ENCODE assay signal across 26 cellular contexts in genomic region chr3:73141531-73141930, GRCh38.
DNase-seq lines count a peak whose midpoint lies in the region; ATAC-seq, FAIRE-seq and TF ChIP-seq lines count a peak whose summit lies in the region.
"Had no signal": no experiment of that assay in that cellular context is flagged by ENCODE, and none has a peak within 500 bp of the region (broad histone marks: within the 10 kb centered on the region; RNA-seq: fewer than 3 reads in every experiment).

No MANE protein-coding gene starts in this region.

- no peak overlapping the region for H4K8ac ChIP-seq in mesenchymal stem cell (ENCODE audit: low read length)

- 0 out of 2 replicates have a peak, but pooled peaks cover 2% of the 10 kb centered on the region for H3K27me3 ChIP-seq in BJ (ENCODE audit: control insufficient read depth, insufficient read depth, low read length)
- no peaks in the 10 kb centered on the region for H3K27me3 ChIP-seq in left ventricle myocardium inferior (ENCODE audit: low read depth)
- no peaks in the 10 kb centered on the region for H3K27me3 ChIP-seq in thyroid gland
- H3K27me3 ChIP-seq in mesenchymal stem cell (ENCODE audit: control insufficient read depth in 1 of 2, insufficient read depth in 1 of 2, low read length in 2 of 2), result peaks cover 0 to 34% of the 10 kb centered on the region in 2 experiments

- no peak overlapping the region for H3K4me2 ChIP-seq in mesenchymal stem cell (ENCODE audit: low read length, poor library complexity, severe bottlenecking)
- H3K4me2 ChIP-seq: SK-N-SH had no signal

- no peak overlapping the region for H2AFZ ChIP-seq in mesenchymal stem cell (ENCODE audit: low read depth, low read length)

- H3K9me3 ChIP-seq in left ventricle myocardium inferior (replicated peaks) (no peaks in the 10 kb centered on the region), thyroid gland (no peaks in the 10 kb centered on the region), mesenchymal stem cell (ENCODE audit: control insufficient read depth, low read length) (no peaks in the 10 kb centered on the region)
- H3K9me3 ChIP-seq: SK-N-SH had no signal

- no peak for TF ChIP-seq CTCF in BJ (IDR thresholded peaks at IDR 0.05; ENCODE audit: insufficient read depth, low read depth, low read length)
- TF ChIP-seq CTCF in left ventricle myocardium inferior (IDR thresholded peaks at IDR 0.05; ENCODE audit: borderline replicate concordance), result no peak
- no peak for TF ChIP-seq CTCF in thyroid gland (IDR thresholded peaks at IDR 0.05)

- H3K23ac ChIP-seq in mesenchymal stem cell (ENCODE audit: low read length in 2 of 2), result no peak overlapping the region

- H3K79me1 ChIP-seq in mesenchymal stem cell (replicated peaks; ENCODE audit: low read length, poor library complexity, severe bottlenecking), result no peaks in the 10 kb centered on the region

- no peak overlapping the region for H2BK120ac ChIP-seq in mesenchymal stem cell (ENCODE audit: low read depth, low read length)

- no peak overlapping the region for H3K4ac ChIP-seq in mesenchymal stem cell (ENCODE audit: low read depth in 1 of 2, low read length in 2 of 2)

- no peak overlapping the region for H3K14ac ChIP-seq in mesenchymal stem cell (ENCODE audit: low read length in 2 of 2)

- H3K18ac ChIP-seq in mesenchymal stem cell (ENCODE audit: low read depth in 1 of 2, low read length in 2 of 2), result no peak overlapping the region

- H3K9ac ChIP-seq in mesenchymal stem cell (ENCODE audit: low read length), result no peak overlapping the region
- H3K9ac ChIP-seq: SK-N-SH had no signal

- peak; percentile 88 for FAIRE-seq in endometrium (lab: Jason Lieb, UNC)
- FAIRE-seq: GM19239 had no signal

- intact Hi-C loops in left ventricle myocardium inferior (cut with micrococcal nuclease) (no loop called here), thyroid gland (cut with DNase I) (no loop called here)

- CTCF ChIA-PET in BJ (lab: Yijun Ruan, JAX), result interaction anchor here (0.9 kb wide), 1 partner anchor 11 kb away, joined by 3 read pairs; no protein-coding TSS in a partner anchor

- ATAC-seq in HG02759 (IDR thresholded peaks at IDR 0.05; ENCODE audit: unreplicated experiment), result no peak
- ATAC-seq: HCT116 had no signal

- no peak overlapping the region for H2BK15ac ChIP-seq in mesenchymal stem cell (ENCODE audit: low read depth, poor library complexity, severe bottlenecking)

- H3K4me3 ChIP-seq in BJ (ENCODE audit: low read depth, low read length) (no peak overlapping the region), left ventricle myocardium inferior (no peak overlapping the region), thyroid gland (replicated peaks in 1 of 3) (no peak overlapping the region), mesenchymal stem cell (ENCODE audit: insufficient read depth in 1 of 2, low read depth in 1 of 2, low read length in 2 of 2) (peak overlapping the region in 1 of 2 experiments; percentile 43)

- no peak overlapping the region for H2AK5ac ChIP-seq in mesenchymal stem cell (ENCODE audit: low read length, severe bottlenecking)

- POLR2A ChIA-PET in BJ (lab: Charles Lee), result interaction anchor here (0.5 kb wide), 1 partner anchor 403 kb away, joined by 3 read pairs; no protein-coding TSS in a partner anchor

- H3K4me1 ChIP-seq in left ventricle myocardium inferior (peaks cover 26% of the 10 kb centered on the region), thyroid gland (no peaks in the 10 kb centered on the region), mesenchymal stem cell (ENCODE audit: control insufficient read depth, insufficient read depth, low read depth, low read length) (no peaks in the 10 kb centered on the region)

- H2BK12ac ChIP-seq in mesenchymal stem cell (ENCODE audit: low read length in 2 of 2), result no peak overlapping the region

- H3K27ac ChIP-seq in left ventricle myocardium inferior (replicated peaks), result peak overlapping the region; percentile 57
- no peak overlapping the region for H3K27ac ChIP-seq in thyroid gland
- H3K27ac ChIP-seq in mesenchymal stem cell (ENCODE audit: low read length, poor library complexity, severe bottlenecking), result no peak overlapping the region

- DNase-seq in BJ (ENCODE audit: low read depth), result peak; percentile 0
- peak; percentile 62 for DNase-seq in left ventricle myocardium inferior
- peak; percentile 6 to 7 for DNase-seq in thyroid gland
- DNase-seq in mesenchymal stem cell, result no peak
- no peak for DNase-seq in SIG-M5 (lab: John Stamatoyannopoulos, UW)
- no peak for DNase-seq in T-helper 9 cell
- DNase-seq: ACHN; activated CD4-positive, alpha-beta memory T cell treated with anti-CD3 and anti-CD28 coated beads, Interleukin-2, amount 10 ng/mL, durations not matched to agents 7 days and 5 days; activated effector memory CD4-positive, alpha-beta T cell treated with anti-CD3 and anti-CD28 coated beads, Interleukin-2, amount 50 U/mL, for 16 hours; activated naive CD8-positive, alpha-beta T cell treated with anti-CD3 and anti-CD28 coated beads, Interleukin-2, amount 10 ng/mL, durations not matched to agents 7 days and 5 days; CD4-positive, CD25-positive, alpha-beta regulatory T cell; cerebellar nuclear complex; IMR-90; mammary epithelial cell; NCI-H1105; NCI-H2029 treated with DMSO at 0.1 percent for 48 hours; NCI-H345; NCI-H774; posterior cingulate gyrus; RPMI8226; SK-N-SH; T1000 had no signal

- no peaks in the 10 kb centered on the region for H3K36me3 ChIP-seq in BJ (ENCODE audit: control insufficient read depth, insufficient read depth, low read length)
- no peaks in the 10 kb centered on the region for H3K36me3 ChIP-seq in left ventricle myocardium inferior
- no peaks in the 10 kb centered on the region for H3K36me3 ChIP-seq in thyroid gland
- no peaks in the 10 kb centered on the region for H3K36me3 ChIP-seq in mesenchymal stem cell (ENCODE audit: control insufficient read depth in 1 of 2, insufficient read depth in 2 of 2, low read depth in 1 of 2, low read length in 2 of 2)

- WGBS in thyroid gland, 2 donors, result 82% methylated on average over 4 of the region's 4 CpGs
- WGBS in mesenchymal stem cell, result 72% methylated on average over 3 of the region's 4 CpGs

- no peak for TF ChIP-seq POLR2A in thyroid gland (IDR thresholded peaks at IDR 0.05)

- H4K91ac ChIP-seq in mesenchymal stem cell (ENCODE audit: low read length), result no peak overlapping the region

- no peak overlapping the region for H2BK5ac ChIP-seq in mesenchymal stem cell (ENCODE audit: low read depth, low read length, poor library complexity, severe bottlenecking)

Comparison
In these comparisons a context has a peak if more than half of its experiments do, and no peak if none do; other contexts are left out.
1. DNase-seq: peak in BJ (single experiment), left ventricle myocardium inferior (single experiment) and thyroid gland (2 of 2); none in mesenchymal stem cell (single experiment), SIG-M5 (single experiment) and T-helper 9 cell (single experiment).